ENCODE assay signal across 16 cellular contexts in the genomic region with DNA sequence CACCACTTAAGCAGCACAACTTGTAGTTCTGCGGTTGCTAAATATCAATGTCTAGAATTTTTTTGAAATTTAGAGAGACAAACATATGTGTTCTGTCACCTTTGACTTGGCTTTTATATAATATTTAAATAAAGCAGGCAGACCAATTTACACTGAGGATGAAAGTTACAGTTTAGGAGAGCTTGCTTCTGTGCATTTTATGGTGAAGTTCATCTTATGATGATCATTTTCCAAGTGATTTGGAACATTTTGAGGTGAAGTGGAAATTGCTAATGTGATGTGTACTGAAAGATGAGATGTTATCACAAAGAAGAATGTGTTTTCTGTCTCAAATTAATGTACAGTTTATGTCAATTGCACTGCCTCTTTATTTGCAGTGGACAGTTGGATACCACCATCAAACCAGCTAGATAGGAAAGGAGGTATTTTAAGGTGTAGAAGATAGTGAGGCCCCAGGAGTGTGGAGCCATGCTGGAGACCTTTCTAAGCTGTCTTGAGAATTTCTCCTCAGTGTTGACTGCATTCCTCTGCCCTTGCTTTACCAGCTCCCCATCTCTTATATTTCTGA.
DNase-seq lines count a peak whose midpoint lies in the region; ATAC-seq and TF ChIP-seq lines count a peak whose summit lies in the region.
"Had no signal": no experiment of that assay in that cellular context is flagged by ENCODE, and none has a peak within 500 bp of the region (broad histone marks: within the 10 kb centered on the region; RNA-seq: fewer than 3 reads in every experiment).

No MANE protein-coding gene starts in this region.

- H3K4me1 Mint-ChIP-seq in activated CD4-positive, alpha-beta T cell treated with anti-CD3 and anti-CD28 coated beads, Interleukin-2, amount 10 ng/mL, durations not matched to agents 24 days and 14 days: peaks cover 8% of the 10 kb centered on the region
- peaks cover 5% of the 10 kb centered on the region for H3K4me1 Mint-ChIP-seq in CD8-positive, alpha-beta T cell (ENCODE audit: low read depth)
- H3K4me1 Mint-ChIP-seq in activated CD8-positive, alpha-beta T cell treated with anti-CD3 and anti-CD28 coated beads, Interleukin-2, amount 10 ng/mL, durations not matched to agents 7 days and 5 days (ENCODE audit: low read depth): peaks cover 7% of the 10 kb centered on the region
- H3K4me1 Mint-ChIP-seq in natural killer cell (peaks cover 37 to 43% of the 10 kb centered on the region in 2 donors), osteocyte (ENCODE audit: unreplicated experiment) (peaks cover 10% of the 10 kb centered on the region)

- no peak overlapping the region for H3K4me3 ChIP-seq in CD8-positive, alpha-beta T cell (ENCODE audit: low read depth, low read length)
- H3K4me3 ChIP-seq: BLaER1, SJSA1 had no signal

- POLR2A ChIA-PET in CD8-positive, alpha-beta T cell (lab: Charles Lee): interaction anchor here (0.6 kb wide), 1 partner anchor 21 kb away, joined by 3 read pairs; no protein-coding TSS in a partner anchor
- POLR2A ChIA-PET in activated CD8-positive, alpha-beta T cell treated with anti-CD3 and anti-CD28 coated beads, Interleukin-2, amount 10 ng/mL, durations not matched to agents 7 days and 5 days (lab: Charles Lee): no interaction called here

- H3K9me3 Mint-ChIP-seq in activated CD4-positive, alpha-beta T cell treated with anti-CD3 and anti-CD28 coated beads, Interleukin-2, amount 10 ng/mL, durations not matched to agents 24 days and 14 days: no peaks in the 10 kb centered on the region
- H3K9me3 Mint-ChIP-seq in CD8-positive, alpha-beta T cell: no peaks in the 10 kb centered on the region
- no peaks in the 10 kb centered on the region for H3K9me3 Mint-ChIP-seq in activated CD8-positive, alpha-beta T cell treated with anti-CD3 and anti-CD28 coated beads, Interleukin-2, amount 10 ng/mL, durations not matched to agents 7 days and 5 days (ENCODE audit: insufficient read depth)
- H3K9me3 Mint-ChIP-seq in natural killer cell (no peaks in the 10 kb centered on the region), osteocyte (ENCODE audit: unreplicated experiment) (no peaks in the 10 kb centered on the region)

- no peak overlapping the region for H3K4me3 Mint-ChIP-seq in activated CD4-positive, alpha-beta T cell treated with anti-CD3 and anti-CD28 coated beads, Interleukin-2, amount 10 ng/mL, durations not matched to agents 24 days and 14 days
- H3K4me3 Mint-ChIP-seq in CD8-positive, alpha-beta T cell: no peak overlapping the region
- H3K4me3 Mint-ChIP-seq in activated CD8-positive, alpha-beta T cell treated with anti-CD3 and anti-CD28 coated beads, Interleukin-2, amount 10 ng/mL, durations not matched to agents 7 days and 5 days: no peak overlapping the region
- no peak overlapping the region for H3K4me3 Mint-ChIP-seq in natural killer cell
- no peak overlapping the region for H3K4me3 Mint-ChIP-seq in osteocyte (ENCODE audit: unreplicated experiment)

- no peaks in the 10 kb centered on the region for H3K9me3 ChIP-seq in CD8-positive, alpha-beta T cell (ENCODE audit: low read length)
- H3K9me3 ChIP-seq: BLaER1, SJSA1 had no signal

- intact Hi-C loops in activated CD4-positive, alpha-beta T cell treated with anti-CD3 and anti-CD28 coated beads, Interleukin-2, amount 10 ng/mL, durations not matched to agents 24 days and 14 days (cut with micrococcal nuclease): no loop called here
- intact Hi-C loops in CD8-positive, alpha-beta T cell (cut with DNase I, micrococcal nuclease): no loop called here
- intact Hi-C loops in natural killer cell (cut with micrococcal nuclease): no loop called here

- H3K27ac Mint-ChIP-seq in activated CD4-positive, alpha-beta T cell treated with anti-CD3 and anti-CD28 coated beads, Interleukin-2, amount 10 ng/mL, durations not matched to agents 24 days and 14 days: peak overlapping the region; percentile 60
- H3K27ac Mint-ChIP-seq in CD8-positive, alpha-beta T cell: peak overlapping the region; percentile 62
- peak overlapping the region; percentile 17 for H3K27ac Mint-ChIP-seq in activated CD8-positive, alpha-beta T cell treated with anti-CD3 and anti-CD28 coated beads, Interleukin-2, amount 10 ng/mL, durations not matched to agents 7 days and 5 days
- H3K27ac Mint-ChIP-seq in natural killer cell: peak overlapping the region; percentile 60 to 63
- no peak overlapping the region for H3K27ac Mint-ChIP-seq in osteocyte (ENCODE audit: unreplicated experiment)

- DNase-seq in activated CD4-positive, alpha-beta T cell treated with anti-CD3 and anti-CD28 coated beads, Interleukin-2, amount 10 ng/mL, durations not matched to agents 24 days and 14 days: no peak
- no peak for DNase-seq in activated CD4-positive, alpha-beta T cell treated with anti-CD3 and anti-CD28 coated beads for 1 hour
- no peak for DNase-seq in CD8-positive, alpha-beta T cell
- DNase-seq in activated CD8-positive, alpha-beta T cell treated with anti-CD3 and anti-CD28 coated beads, Interleukin-2, amount 10 ng/mL, durations not matched to agents 7 days and 5 days: no peak
- no peak for DNase-seq in natural killer cell
- no peak for DNase-seq in osteocyte (ENCODE audit: extremely low spot score, unreplicated experiment)
- DNase-seq: DND-41, NCI-H1048, NCI-H1694, NCI-H2107, NCI-H446 had no signal

- no peak for ATAC-seq in CD8-positive, alpha-beta T cell
- peak; percentile 33 for ATAC-seq in activated CD8-positive, alpha-beta T cell treated with anti-CD3 and anti-CD28 coated beads, Interleukin-2, amount 10 ng/mL, durations not matched to agents 7 days and 5 days
- ATAC-seq in natural killer cell (peak in 1 of 3 donors; percentile 18), GM18861 (IDR thresholded peaks at IDR 0.05; ENCODE audit: unreplicated experiment) (no peak), GM18519 (IDR thresholded peaks at IDR 0.05; ENCODE audit: low FRiP score, unreplicated experiment) (no peak)

- H3K27me3 ChIP-seq in CD8-positive, alpha-beta T cell (ENCODE audit: insufficient read depth, low read length): no peaks in the 10 kb centered on the region
- H3K27me3 ChIP-seq: BLaER1, SJSA1 had no signal

- H3K27me3 Mint-ChIP-seq in activated CD4-positive, alpha-beta T cell treated with anti-CD3 and anti-CD28 coated beads, Interleukin-2, amount 10 ng/mL, durations not matched to agents 24 days and 14 days: no peaks in the 10 kb centered on the region
- no peaks in the 10 kb centered on the region for H3K27me3 Mint-ChIP-seq in CD8-positive, alpha-beta T cell (ENCODE audit: low read depth)
- H3K27me3 Mint-ChIP-seq in activated CD8-positive, alpha-beta T cell treated with anti-CD3 and anti-CD28 coated beads, Interleukin-2, amount 10 ng/mL, durations not matched to agents 7 days and 5 days (ENCODE audit: low read depth): no peaks in the 10 kb centered on the region
- H3K27me3 Mint-ChIP-seq in natural killer cell (ENCODE audit: low read depth in 2 of 2) (no peaks in the 10 kb centered on the region), osteocyte (ENCODE audit: unreplicated experiment) (no peaks in the 10 kb centered on the region)

- no peaks in the 10 kb centered on the region for H3K4me1 ChIP-seq in CD8-positive, alpha-beta T cell (ENCODE audit: insufficient read depth, low read length)
- H3K4me1 ChIP-seq: SJSA1 had no signal

- CTCF ChIA-PET in CD8-positive, alpha-beta T cell (lab: Charles Lee): no interaction called here
- CTCF ChIA-PET in activated CD8-positive, alpha-beta T cell treated with anti-CD3 and anti-CD28 coated beads, Interleukin-2, amount 10 ng/mL, durations not matched to agents 7 days and 5 days (lab: Charles Lee): interaction anchor here (0.6 to 1.0 kb wide), 2 partner anchors 24 to 161 kb away, joined by 3 read pairs; no protein-coding TSS in a partner anchor

- peaks cover 23% of the 10 kb centered on the region for H3K36me3 Mint-ChIP-seq in activated CD4-positive, alpha-beta T cell treated with anti-CD3 and anti-CD28 coated beads, Interleukin-2, amount 10 ng/mL, durations not matched to agents 24 days and 14 days (ENCODE audit: low read depth)
- H3K36me3 Mint-ChIP-seq in CD8-positive, alpha-beta T cell: peaks cover 54% of the 10 kb centered on the region
- peaks cover 28% of the 10 kb centered on the region for H3K36me3 Mint-ChIP-seq in activated CD8-positive, alpha-beta T cell treated with anti-CD3 and anti-CD28 coated beads, Interleukin-2, amount 10 ng/mL, durations not matched to agents 7 days and 5 days (ENCODE audit: low read depth)
- H3K36me3 Mint-ChIP-seq in natural killer cell (peaks cover 11% of the 10 kb centered on the region), osteocyte (ENCODE audit: unreplicated experiment) (peaks cover 33% of the 10 kb centered on the region)

- H3K36me3 ChIP-seq in CD8-positive, alpha-beta T cell (ENCODE audit: insufficient read depth, low read length): peaks cover 11% of the 10 kb centered on the region
- H3K36me3 ChIP-seq: SJSA1 had no signal

- H3K27ac ChIP-seq in CD8-positive, alpha-beta T cell (ENCODE audit: low read depth, low read length): no peak overlapping the region
- H3K27ac ChIP-seq: BLaER1, KMS-11, SJSA1 had no signal

- no peak for TF ChIP-seq CTCF in CD8-positive, alpha-beta T cell (IDR thresholded peaks at IDR 0.05)
- TF ChIP-seq CTCF in natural killer cell (IDR thresholded peaks at IDR 0.05) (no peak), osteocyte (IDR thresholded peaks at IDR 0.05) (no peak)
